ENCODE assay signal across 8 cellular contexts in the genomic region with DNA sequence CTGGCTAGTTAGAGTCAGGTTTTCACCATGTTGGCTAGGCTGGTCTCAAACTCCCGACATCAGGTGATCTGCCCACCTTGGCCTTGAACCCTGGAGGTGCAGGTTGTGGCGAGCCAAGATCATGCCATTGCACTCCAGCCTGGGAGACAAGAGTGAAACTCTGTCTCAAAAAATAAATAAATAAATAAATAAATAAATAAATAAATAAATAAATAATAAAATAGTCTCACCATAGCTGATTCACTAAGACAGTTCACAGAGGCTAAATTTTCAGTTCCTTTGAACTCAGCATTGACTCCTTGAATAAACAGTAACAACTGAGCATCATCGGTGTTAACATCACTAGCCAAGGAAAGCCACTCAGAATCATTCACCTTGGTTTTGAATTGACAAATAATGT.
"Had no signal": no experiment of that assay in that cellular context is flagged by ENCODE, and none has a peak within 500 bp of the region (broad histone marks: within the 10 kb centered on the region; RNA-seq: fewer than 3 reads in every experiment).

No MANE protein-coding gene starts in this region.

- H3K9ac ChIP-seq: GM23248 had no signal

- ATAC-seq: HCT116, HepG2 had no signal

- H3K27ac ChIP-seq: GM23248, HL-60 had no signal

- H3K4me3 ChIP-seq: GM23248, HAP-1 had no signal

- H3K4me1 ChIP-seq: HAP-1 had no signal

- DNase-seq: GM23248, GOT3, H7, KBM-7 had no signal

- H3K9me3 ChIP-seq: HAP-1 had no signal

- FAIRE-seq: HepG2 had no signal

- H3K36me3 ChIP-seq: HAP-1 had no signal
